In the genomic region with DNA sequence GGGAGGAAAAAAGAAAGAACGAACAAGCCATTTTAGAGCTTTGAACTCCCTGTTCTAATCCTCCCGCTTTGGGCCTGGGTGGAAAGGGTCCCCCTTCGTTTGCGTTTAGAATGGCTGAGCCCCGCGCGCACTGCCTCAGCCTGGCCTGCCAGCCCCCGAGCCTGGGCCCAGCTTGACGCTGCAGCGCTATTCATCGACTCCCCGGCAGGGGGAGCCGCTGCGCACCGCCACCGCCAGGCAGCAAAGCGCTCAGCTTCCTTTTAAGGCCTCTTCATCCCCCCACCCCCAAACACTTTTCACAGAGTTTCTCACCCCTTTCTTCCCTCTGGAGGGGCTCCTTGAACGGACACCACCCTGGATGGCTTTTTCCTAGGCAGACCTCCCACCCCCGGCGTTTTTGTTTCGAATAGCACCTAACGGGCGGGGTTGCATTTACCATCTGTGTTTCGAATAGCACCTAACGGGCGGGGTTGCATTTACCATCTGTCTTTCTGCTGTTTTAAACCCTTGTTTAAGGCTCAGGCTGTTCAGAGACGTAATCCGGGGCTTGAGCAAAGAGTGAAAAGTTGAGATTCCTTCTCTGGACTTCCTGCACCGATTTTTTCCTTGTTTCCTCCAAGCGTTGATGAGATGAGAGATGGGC, we compare ENCODE assay signal across 8 cellular contexts. TPM values are rescaled to one million over a fixed set of nuclear protein-coding genes. Genes with fewer than 3 reads are reported as not detected.
DNase-seq lines count a peak whose midpoint lies in the region; ATAC-seq and TF ChIP-seq lines count a peak whose summit lies in the region.

No MANE protein-coding gene starts in this region.

- ATAC-seq in body of pancreas (peak; percentile 53), lower lobe of right lung (peak in 1 of 2 donors; percentile 70), thoracic aorta (ENCODE audit: insufficient number of reproducible peaks, low FRiP score, low read depth) (no peak), HG03139 (IDR thresholded peaks at IDR 0.05; ENCODE audit: unreplicated experiment) (no peak)

- H3K4me3 ChIP-seq in CD4-positive, alpha-beta memory T cell (ENCODE audit: low read length in 2 of 2), result no peak overlapping the region
- H3K4me3 ChIP-seq in MG63 (no peak overlapping the region), body of pancreas (no peak overlapping the region), lower lobe of right lung (peak overlapping the region; percentile 20), thoracic aorta (peak overlapping the region; percentile 58)

- H3K4me1 ChIP-seq in CD4-positive, alpha-beta memory T cell (ENCODE audit: insufficient read depth, low read length), result no peaks in the 10 kb centered on the region
- H3K4me1 ChIP-seq in body of pancreas (no peaks in the 10 kb centered on the region), lower lobe of right lung (no peaks in the 10 kb centered on the region), thoracic aorta (ENCODE audit: control insufficient read depth in 1 of 2, low read depth in 2 of 2) (no peaks in the 10 kb centered on the region)

- H3K27ac Mint-ChIP-seq in CD4-positive, alpha-beta memory T cell, result no peak overlapping the region

- DNase-seq in CD4-positive, alpha-beta memory T cell, result peak in 3 of 5 donors; percentile 9 to 23 (median 14)
- peak; percentile 3 for DNase-seq in MG63
- peak in 3 of 4 donors; percentile 6 to 38 (median 24) for DNase-seq in body of pancreas
- no peak for DNase-seq in lower lobe of right lung
- DNase-seq in thoracic aorta (ENCODE audit: low spot score), result no peak
- DNase-seq in Kasumi-1 (lab: John Stamatoyannopoulos, UW), result no peak
- DNase-seq in DMS53 treated with DMSO at 0.1 percent for 48 hours (lab: John Stamatoyannopoulos, UW; ENCODE audit: unreplicated experiment), result no peak

- intact Hi-C loops in CD4-positive, alpha-beta memory T cell (cut with micrococcal nuclease), result no loop called here
- intact Hi-C loops in body of pancreas (cut with DNase I) (no loop called here), lower lobe of right lung (cut with DNase I) (no loop called here)

- CTCF ChIA-PET in CD4-positive, alpha-beta memory T cell (lab: Charles Lee; ENCODE audit: partially characterized antibody), result interaction anchor here (0.6 to 1.1 kb wide), 5 partner anchors 11 to 51 kb away, joined by 3 to 5 read pairs (median 3); no protein-coding TSS in a partner anchor

- no peaks in the 10 kb centered on the region for H3K9me3 ChIP-seq in CD4-positive, alpha-beta memory T cell (ENCODE audit: control insufficient read depth in 1 of 2, low read length in 2 of 2)
- H3K9me3 ChIP-seq in MG63, result no peaks in the 10 kb centered on the region
- no peaks in the 10 kb centered on the region for H3K9me3 ChIP-seq in body of pancreas
- H3K9me3 ChIP-seq in lower lobe of right lung, result no peaks in the 10 kb centered on the region
- H3K9me3 ChIP-seq in thoracic aorta, result no peaks in the 10 kb centered on the region

- H3K36me3 ChIP-seq in CD4-positive, alpha-beta memory T cell (ENCODE audit: insufficient read depth, low read length), result no peaks in the 10 kb centered on the region
- no peaks in the 10 kb centered on the region for H3K36me3 ChIP-seq in MG63
- no peaks in the 10 kb centered on the region for H3K36me3 ChIP-seq in body of pancreas (replicated peaks in 1 of 2; ENCODE audit: insufficient read depth in 1 of 2, low read depth in 2 of 2)
- no peaks in the 10 kb centered on the region for H3K36me3 ChIP-seq in lower lobe of right lung
- H3K36me3 ChIP-seq in thoracic aorta, result no peaks in the 10 kb centered on the region

- TF ChIP-seq POLR2A in body of pancreas (IDR thresholded peaks at IDR 0.05), result no peak

- H3K27ac ChIP-seq in CD4-positive, alpha-beta memory T cell (ENCODE audit: low read depth, low read length), result no peak overlapping the region
- H3K27ac ChIP-seq in body of pancreas (no peak overlapping the region), lower lobe of right lung (no peak overlapping the region), thoracic aorta (no peak overlapping the region)

- TF ChIP-seq CTCF in body of pancreas (IDR thresholded peaks at IDR 0.05) (peak; percentile 51 to 80 (median 54)), lower lobe of right lung (IDR thresholded peaks at IDR 0.05) (peak; percentile 83), thoracic aorta (IDR thresholded peaks at IDR 0.05) (peak; percentile 61)

- H3K27me3 Mint-ChIP-seq in CD4-positive, alpha-beta memory T cell, result peaks cover 0 to 1% of the 10 kb centered on the region in 2 donors

- POLR2A ChIA-PET in CD4-positive, alpha-beta memory T cell (lab: Charles Lee; ENCODE audit: partially characterized antibody), result no interaction called here

- H3K4me3 Mint-ChIP-seq in CD4-positive, alpha-beta memory T cell, result peak overlapping the region in 2 of 8 donors; percentile 17 to 46

- H3K27me3 ChIP-seq in CD4-positive, alpha-beta memory T cell (ENCODE audit: insufficient read depth, low read length), result no peaks in the 10 kb centered on the region
- no peaks in the 10 kb centered on the region for H3K27me3 ChIP-seq in MG63
- H3K27me3 ChIP-seq in body of pancreas, result no peaks in the 10 kb centered on the region
- no peaks in the 10 kb centered on the region for H3K27me3 ChIP-seq in lower lobe of right lung (ENCODE audit: low read depth)
- H3K27me3 ChIP-seq in thoracic aorta (replicated peaks; ENCODE audit: insufficient read depth), result no peaks in the 10 kb centered on the region

- H3K9me3 Mint-ChIP-seq in CD4-positive, alpha-beta memory T cell, result peaks cover 0 to 18% (median 4%) of the 10 kb centered on the region in 8 donors

- 36 to 38% methylated on average over 30 of the region's 30 CpGs for WGBS in body of pancreas, 2 donors

- H3K36me3 Mint-ChIP-seq in CD4-positive, alpha-beta memory T cell, result no peaks in the 10 kb centered on the region

- H3K4me1 Mint-ChIP-seq in CD4-positive, alpha-beta memory T cell, result no peaks in the 10 kb centered on the region

RNA-seq across cellular contexts. Expression of gene PIWIL1, which starts 56.4 kb away (rescaled TPM):
- total RNA-seq in CD4-positive, alpha-beta memory T cell, result not detected
- polyA plus RNA-seq in CD4-positive, alpha-beta memory T cell, result not detected
- not detected in 2 replicates for total RNA-seq in MG63 (2014; rRNA removed; shearing (Covaris generic); ENCODE audit: low replicate concordance)
- total RNA-seq in body of pancreas (not detected), lower lobe of right lung (not detected), thoracic aorta (not detected)

Comparison
In these comparisons a context has a peak if more than half of its experiments do, and no peak if none do; other contexts are left out.
1. DNase-seq: peak in CD4-positive, alpha-beta memory T cell (3 of 5), MG63 (single experiment) and body of pancreas (3 of 4); none in lower lobe of right lung (single experiment), thoracic aorta (single experiment), Kasumi-1 (0 of 2) and DMS53 treated with DMSO at 0.1 percent for 48 hours (single experiment).
2. H3K4me3 ChIP-seq: peak in lower lobe of right lung (single experiment) and thoracic aorta (single experiment); none in CD4-positive, alpha-beta memory T cell (0 of 2), MG63 (single experiment) and body of pancreas (0 of 2).
3. Peak in every context shown above with its lines, with median percentiles within 50 percentile points of each other: CTCF ChIP-seq.